Comparison of ENCODE assay signal across 8 cellular contexts in the genomic region with DNA sequence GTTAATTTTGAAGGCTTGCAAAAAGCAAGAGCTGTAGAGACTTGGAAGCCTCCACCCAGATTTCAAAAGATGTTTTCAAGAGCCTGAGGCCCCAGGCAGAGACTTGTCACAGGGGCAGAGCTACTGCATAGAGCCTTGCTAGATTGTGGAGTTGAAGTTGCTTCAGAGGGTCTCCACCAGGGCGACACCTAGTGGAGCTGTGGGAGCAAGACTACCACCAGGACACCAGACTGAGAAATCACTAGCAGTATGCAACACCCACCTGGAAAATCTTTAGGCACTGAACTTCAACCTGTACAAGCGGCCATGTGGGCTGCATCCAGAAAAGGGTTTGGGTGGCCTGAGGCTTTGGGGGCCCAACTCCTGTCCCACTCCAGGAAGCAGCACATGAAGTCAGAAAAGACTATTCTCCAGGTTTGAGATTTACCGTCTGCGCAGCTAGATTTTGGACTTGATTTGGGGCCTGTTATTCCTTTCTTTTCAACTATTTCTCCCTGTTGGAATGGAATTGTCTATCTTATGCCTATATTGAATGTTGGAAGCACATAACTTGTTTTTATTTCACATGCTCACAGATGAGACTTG.
DNase-seq lines count a peak whose midpoint lies in the region; ATAC-seq and TF ChIP-seq lines count a peak whose summit lies in the region.

No MANE protein-coding gene starts in this region.

- POLR2A ChIA-PET in MCF 10A (lab: Yijun Ruan, JAX) = interaction anchor here (0.6 to 0.9 kb wide), 3 partner anchors 261 to 510 kb away, joined by 3 to 4 read pairs (median 3); a partner anchor contains a TSS
- POLR2A ChIA-PET in activated CD8-positive, alpha-beta T cell treated with anti-CD3 and anti-CD28 coated beads for 36 hours (lab: Charles Lee) = interaction anchor here (0.9 kb wide), 1 partner anchor 31 kb away, joined by 3 read pairs; no protein-coding TSS in a partner anchor

- no peaks in the 10 kb centered on the region for H3K27me3 ChIP-seq in breast epithelium

- TF ChIP-seq CTCF in MCF 10A (IDR thresholded peaks at IDR 0.05; ENCODE audit: unreplicated experiment) (peak; percentile 63), breast epithelium (IDR thresholded peaks at IDR 0.05) (peak in 1 of 3 donors; percentile 49), progenitor cell of endocrine pancreas (IDR thresholded peaks at IDR 0.05; ENCODE audit: unreplicated experiment) (peak; percentile 78)
- TF ChIP-seq CTCF in activated CD8-positive, alpha-beta T cell treated with anti-CD3 and anti-CD28 coated beads for 36 hours (IDR thresholded peaks at IDR 0.05) = peak; percentile 65

- peak; percentile 82 for ATAC-seq in HG02840 (IDR thresholded peaks at IDR 0.05; ENCODE audit: low FRiP score, unreplicated experiment)
- ATAC-seq in activated CD8-positive, alpha-beta T cell treated with anti-CD3 and anti-CD28 coated beads for 36 hours = peak; percentile 78

- no peak for TF ChIP-seq POLR2A in breast epithelium (IDR thresholded peaks at IDR 0.05)

- H3K4me1 Mint-ChIP-seq in MCF 10A (ENCODE audit: insufficient read depth, unreplicated experiment) (no peaks in the 10 kb centered on the region), progenitor cell of endocrine pancreas (ENCODE audit: low read depth) (no peaks in the 10 kb centered on the region)
- H3K4me1 Mint-ChIP-seq in activated CD8-positive, alpha-beta T cell treated with anti-CD3 and anti-CD28 coated beads for 36 hours (ENCODE audit: low read depth) = no peaks in the 10 kb centered on the region

- no peaks in the 10 kb centered on the region for H3K36me3 ChIP-seq in breast epithelium

- H3K4me1 ChIP-seq in breast epithelium = no peaks in the 10 kb centered on the region

- intact Hi-C loops in MCF 10A (cut with micrococcal nuclease) (loop anchor here (5.0 to 10.0 kb wide), 2 partner anchors 404 to 506 kb away; a partner anchor contains a TSS), breast epithelium (cut with DNase I; ENCODE audit: low total_unique reads) (no loop called here)
- intact Hi-C loops in activated CD8-positive, alpha-beta T cell treated with anti-CD3 and anti-CD28 coated beads for 36 hours (cut with micrococcal nuclease) = no loop called here

- DNase-seq in MCF 10A (ENCODE audit: unreplicated experiment) = peak; percentile 59
- no peak for DNase-seq in breast epithelium (ENCODE audit: low spot score in 2 of 2)
- peak; percentile 5 for DNase-seq in NCI-H2107 (lab: John Stamatoyannopoulos, UW)
- peak; percentile 62 for DNase-seq in activated CD8-positive, alpha-beta T cell treated with anti-CD3 and anti-CD28 coated beads for 36 hours
- DNase-seq in fibroblast of the conjunctiva (ENCODE audit: low read depth) = peak; percentile 63
- DNase-seq in progenitor cell of endocrine pancreas (ENCODE audit: low spot score, unreplicated experiment) = peak; percentile 33
- DNase-seq in OCI-M2 (lab: John Stamatoyannopoulos, UW; ENCODE audit: unreplicated experiment) = no peak

- H3K27ac Mint-ChIP-seq in MCF 10A (ENCODE audit: low read depth, unreplicated experiment) (no peak overlapping the region), progenitor cell of endocrine pancreas (no peak overlapping the region)
- no peak overlapping the region for H3K27ac Mint-ChIP-seq in activated CD8-positive, alpha-beta T cell treated with anti-CD3 and anti-CD28 coated beads for 36 hours

- no peak overlapping the region for H3K4me3 ChIP-seq in breast epithelium

- H3K36me3 Mint-ChIP-seq in MCF 10A (ENCODE audit: insufficient read depth, unreplicated experiment) = no peaks in the 10 kb centered on the region
- no peaks in the 10 kb centered on the region for H3K36me3 Mint-ChIP-seq in activated CD8-positive, alpha-beta T cell treated with anti-CD3 and anti-CD28 coated beads for 36 hours (ENCODE audit: low read depth)
- no peaks in the 10 kb centered on the region for H3K36me3 Mint-ChIP-seq in progenitor cell of endocrine pancreas (ENCODE audit: insufficient read depth)

- H3K27me3 Mint-ChIP-seq in MCF 10A (ENCODE audit: insufficient read depth, unreplicated experiment) = no peaks in the 10 kb centered on the region
- H3K27me3 Mint-ChIP-seq in activated CD8-positive, alpha-beta T cell treated with anti-CD3 and anti-CD28 coated beads for 36 hours = no peaks in the 10 kb centered on the region
- H3K27me3 Mint-ChIP-seq in progenitor cell of endocrine pancreas = no peaks in the 10 kb centered on the region

- no peaks in the 10 kb centered on the region for H3K9me3 Mint-ChIP-seq in MCF 10A (ENCODE audit: unreplicated experiment)
- peaks cover 2% of the 10 kb centered on the region for H3K9me3 Mint-ChIP-seq in activated CD8-positive, alpha-beta T cell treated with anti-CD3 and anti-CD28 coated beads for 36 hours
- peaks cover 3% of the 10 kb centered on the region for H3K9me3 Mint-ChIP-seq in progenitor cell of endocrine pancreas (ENCODE audit: low read depth)

- CTCF ChIA-PET in MCF 10A (lab: Yijun Ruan, JAX) = interaction anchor here (0.5 to 1.6 kb wide), 9 partner anchors 9 to 502 kb away, joined by 3 to 7 read pairs (median 3); no protein-coding TSS in a partner anchor
- CTCF ChIA-PET in activated CD8-positive, alpha-beta T cell treated with anti-CD3 and anti-CD28 coated beads for 36 hours (lab: Charles Lee) = interaction anchor here (0.5 to 1.4 kb wide), 7 partner anchors 10 to 116 kb away, joined by 3 to 13 read pairs (median 5); no protein-coding TSS in a partner anchor

- H3K9me3 ChIP-seq in breast epithelium = peaks cover 0 to 5% of the 10 kb centered on the region in 2 donors

- H3K27ac ChIP-seq in breast epithelium = no peak overlapping the region

- BruUV-seq in MCF 10A (replicated peaks; lab: Mats Ljungman, UMichigan) = no TSS peak

- H3K4me3 Mint-ChIP-seq in MCF 10A (ENCODE audit: unreplicated experiment) (no peak overlapping the region), progenitor cell of endocrine pancreas (ENCODE audit: low read depth) (no peak overlapping the region)
- no peak overlapping the region for H3K4me3 Mint-ChIP-seq in activated CD8-positive, alpha-beta T cell treated with anti-CD3 and anti-CD28 coated beads for 36 hours

Comparison
In these comparisons a context has a peak if more than half of its experiments do, and no peak if none do; other contexts are left out.
1. DNase-seq: peak in MCF 10A (single experiment), NCI-H2107 (single experiment), activated CD8-positive, alpha-beta T cell treated with anti-CD3 and anti-CD28 coated beads for 36 hours (single experiment), fibroblast of the conjunctiva (single experiment) and progenitor cell of endocrine pancreas (single experiment); none in breast epithelium (0 of 2) and OCI-M2 (single experiment).